ENCODE assay signal across 15 cellular contexts in genomic region chr12:107115119-107115518, GRCh38. TPM values are rescaled to one million over a fixed set of nuclear protein-coding genes. Genes with fewer than 3 reads are reported as not detected.
A peak's percentile ranks its signal among the peaks of the same experiment; 100 is the strongest.
DNase-seq lines count a peak whose midpoint lies in the region; ATAC-seq and TF ChIP-seq lines count a peak whose summit lies in the region.
"Had no signal": no experiment of that assay in that cellular context is flagged by ENCODE, and none has a peak within 500 bp of the region (broad histone marks: within the 10 kb centered on the region; RNA-seq: fewer than 3 reads in every experiment).

No MANE protein-coding gene starts in this region.

- no peaks in the 10 kb centered on the region for H3K9me3 Mint-ChIP-seq in GM23338
- H3K9me3 Mint-ChIP-seq in activated B cell treated with CpG ODN at 0.5 μM for 24 hours, result no peaks in the 10 kb centered on the region
- no peaks in the 10 kb centered on the region for H3K9me3 Mint-ChIP-seq in nephron progenitor cell
- H3K9me3 Mint-ChIP-seq: CD4-positive, CD25-positive, alpha-beta regulatory T cell had no signal

- no peak overlapping the region for H3K4me2 ChIP-seq in GM23338
- H3K4me2 ChIP-seq: A549 had no signal

- peaks cover 6% of the 10 kb centered on the region for H3K4me1 Mint-ChIP-seq in GM23338
- H3K4me1 Mint-ChIP-seq in activated B cell treated with CpG ODN at 0.5 μM for 24 hours, result peaks cover 8% of the 10 kb centered on the region
- peaks cover 6% of the 10 kb centered on the region for H3K4me1 Mint-ChIP-seq in nephron progenitor cell
- H3K4me1 Mint-ChIP-seq: CD4-positive, CD25-positive, alpha-beta regulatory T cell had no signal

- H3K9me3 ChIP-seq in lower lobe of right lung, result no peaks in the 10 kb centered on the region
- H3K9me3 ChIP-seq: A549, HAP-1 had no signal

- H3K36me3 Mint-ChIP-seq in GM23338 (ENCODE audit: low read depth), result no peaks in the 10 kb centered on the region
- H3K36me3 Mint-ChIP-seq in activated B cell treated with CpG ODN at 0.5 μM for 24 hours (ENCODE audit: low read depth), result no peaks in the 10 kb centered on the region
- H3K36me3 Mint-ChIP-seq in nephron progenitor cell (ENCODE audit: low read depth), result no peaks in the 10 kb centered on the region
- H3K36me3 Mint-ChIP-seq: CD4-positive, CD25-positive, alpha-beta regulatory T cell had no signal

- H3F3A ChIP-seq in GM23338 (replicated peaks; ENCODE audit: low read depth), result no peaks in the 10 kb centered on the region

- no peak for DNase-seq in GM23338 (ENCODE audit: low spot score)
- DNase-seq in NCI-H2171 (lab: John Stamatoyannopoulos, UW), result peak; percentile 68
- no peak for DNase-seq in activated B cell treated with CpG ODN at 0.5 μM for 24 hours
- DNase-seq in nephron progenitor cell, result no peak
- DNase-seq in HCEC 1CT, result no peak
- DNase-seq in lower lobe of right lung, result no peak
- DNase-seq in GM19238 (ENCODE audit: insufficient read length, low spot score), result no peak
- DNase-seq: CD4-positive, CD25-positive, alpha-beta regulatory T cell; DMS79; GOT3 had no signal

- H3K27me3 Mint-ChIP-seq in GM23338 (ENCODE audit: insufficient read depth, low read depth, poor library complexity) (no peaks in the 10 kb centered on the region), activated B cell treated with CpG ODN at 0.5 μM for 24 hours (peaks cover 11% of the 10 kb centered on the region), nephron progenitor cell (ENCODE audit: low read depth, poor library complexity) (peaks cover 22% of the 10 kb centered on the region)

- TF ChIP-seq CTCF in GM23338 (conservative IDR thresholded peaks at IDR 0.05; ENCODE audit: low read depth in 2 of 2) (no peak), activated B cell treated with CpG ODN at 0.5 μM for 24 hours (IDR thresholded peaks at IDR 0.05) (no peak), nephron progenitor cell (IDR thresholded peaks at IDR 0.05) (no peak), lower lobe of right lung (IDR thresholded peaks at IDR 0.05) (no peak)

- POLR2A ChIA-PET in activated B cell treated with CpG ODN at 0.5 μM for 24 hours (lab: Charles Lee), result no interaction called here

- H3K4me1 ChIP-seq in GM23338 (ENCODE audit: insufficient read depth), result peaks cover 8% of the 10 kb centered on the region
- H3K4me1 ChIP-seq in lower lobe of right lung, result no peaks in the 10 kb centered on the region
- H3K4me1 ChIP-seq: A549 had no signal

- H3K27ac ChIP-seq in GM23338 (ENCODE audit: low read depth) (no peak overlapping the region), lower lobe of right lung (no peak overlapping the region)
- H3K27ac ChIP-seq: A549, HL-60 had no signal

- H3K9me2 ChIP-seq in GM23338 (ENCODE audit: insufficient read depth), result peaks cover 12% of the 10 kb centered on the region

- no peak overlapping the region for H3K4me3 ChIP-seq in GM23338
- no peak overlapping the region for H3K4me3 ChIP-seq in lower lobe of right lung
- H3K4me3 ChIP-seq: A549, GM12878, HAP-1 had no signal

- H4K20me1 ChIP-seq in GM23338 (replicated peaks; ENCODE audit: insufficient read depth), result no peaks in the 10 kb centered on the region

- H3K36me3 ChIP-seq in GM23338 (ENCODE audit: insufficient read depth) (no peaks in the 10 kb centered on the region), lower lobe of right lung (no peaks in the 10 kb centered on the region)
- H3K36me3 ChIP-seq: HAP-1 had no signal

- H3K27me3 ChIP-seq in GM23338 (ENCODE audit: insufficient read depth) (no peaks in the 10 kb centered on the region), lower lobe of right lung (ENCODE audit: low read depth) (no peaks in the 10 kb centered on the region)

- H2AFZ ChIP-seq in GM23338, result 0 out of 2 replicates have a peak overlapping the region, but pooled peaks have one; percentile 4

- ATAC-seq in GM23338 (no peak), activated B cell treated with CpG ODN at 0.5 μM for 24 hours (ENCODE audit: low read depth) (peak; percentile 52), HG03565 (IDR thresholded peaks at IDR 0.05; ENCODE audit: unreplicated experiment) (no peak), lower lobe of right lung (no peak)
- ATAC-seq: A549, GM12878 had no signal

- H3K4me3 Mint-ChIP-seq in GM23338 (no peak overlapping the region), activated B cell treated with CpG ODN at 0.5 μM for 24 hours (no peak overlapping the region), nephron progenitor cell (no peak overlapping the region)
- H3K4me3 Mint-ChIP-seq: CD4-positive, CD25-positive, alpha-beta regulatory T cell had no signal

- H3K79me2 ChIP-seq in GM23338 (replicated peaks; ENCODE audit: insufficient read depth), result no peaks in the 10 kb centered on the region

- H3K27ac Mint-ChIP-seq in GM23338, result no peak overlapping the region
- no peak overlapping the region for H3K27ac Mint-ChIP-seq in activated B cell treated with CpG ODN at 0.5 μM for 24 hours
- peak overlapping the region; percentile 27 for H3K27ac Mint-ChIP-seq in nephron progenitor cell
- H3K27ac Mint-ChIP-seq: CD4-positive, CD25-positive, alpha-beta regulatory T cell had no signal

- intact Hi-C loops in activated B cell treated with CpG ODN at 0.5 μM for 24 hours (cut with micrococcal nuclease), result no loop called here
- intact Hi-C loops in lower lobe of right lung (cut with DNase I), result no loop called here

- CTCF ChIA-PET in activated B cell treated with CpG ODN at 0.5 μM for 24 hours (lab: Charles Lee), result interaction anchor here (1.1 kb wide), 1 partner anchor 16 kb away, joined by 3 read pairs; no protein-coding TSS in a partner anchor

TF ChIP-seq in GM23338, 12 proteins besides CTCF, POLR2A, EP300 and RAD21 (continues in another document):
- TF ChIP-seq EZH2 (IDR thresholded peaks at IDR 0.05; ENCODE audit: low read depth, unreplicated experiment), result no peak
- no peak for TF ChIP-seq STAT1 (IDR thresholded peaks at IDR 0.05; ENCODE audit: unreplicated experiment)
- no peak for TF ChIP-seq EZH2phosphoT487 (IDR thresholded peaks at IDR 0.05; ENCODE audit: unreplicated experiment)
- no peak for TF ChIP-seq ETS1 (IDR thresholded peaks at IDR 0.05)
- TF ChIP-seq JUNB (IDR thresholded peaks at IDR 0.05; ENCODE audit: unreplicated experiment), result no peak
- no peak for TF ChIP-seq NANOG (IDR thresholded peaks at IDR 0.05; ENCODE audit: borderline replicate concordance)

RNA-seq across cellular contexts. Expression of gene CRY1, which starts 21.8 kb away (rescaled TPM):
- 25.4 and 28.2 TPM in 2 replicates for total RNA-seq in GM23338 (2014; rRNA removed; shearing (Covaris generic))
- polyA plus RNA-seq in GM23338 (2016; fragmentation: Nextera tagmentation; extraction: Ambion mirVana), result 27.7 and 28.5 TPM in 2 replicates
- 4.6 and 7.1 TPM in 2 replicates for total RNA-seq in activated B cell treated with CpG ODN at 0.5 μM for 24 hours
- 18.8 TPM for total RNA-seq in lower lobe of right lung
